Comparison of ENCODE assay signal across 25 cellular contexts in genomic region chr1:69129538-69129937, GRCh38.
DNase-seq lines count a peak whose midpoint lies in the region; ATAC-seq, FAIRE-seq and TF ChIP-seq lines count a peak whose summit lies in the region.
"Had no signal": no experiment of that assay in that cellular context is flagged by ENCODE, and none has a peak within 500 bp of the region (broad histone marks: within the 10 kb centered on the region; RNA-seq: fewer than 3 reads in every experiment).

No MANE protein-coding gene starts in this region.

- DNase-seq in NCI-H2171 treated with DMSO at 0.1 percent for 48 hours (lab: John Stamatoyannopoulos, UW) (peak; percentile 33), NCI-H2171 (lab: John Stamatoyannopoulos, UW) (no peak), NCI-H82 treated with DMSO at 0.1 percent for 48 hours (lab: John Stamatoyannopoulos, UW; ENCODE audit: unreplicated experiment) (peak; percentile 98), left kidney (ENCODE audit: low read depth, low spot score) (peak; percentile 31), kidney (no peak), inferior parietal cortex (ENCODE audit: extremely low spot score) (no peak), germinal center (ENCODE audit: low spot score) (no peak)
- DNase-seq: ACHN; CD4-positive, alpha-beta T cell; COR-L47; DMS79 treated with DMSO at 0.1 percent for 48 hours; HCEC 1CT; KBM-7; MM.1S; NCI-H1048; NCI-H1417 treated with DMSO at 0.1 percent for 48 hours; NCI-H187; NCI-H345; NK-92 treated with Interleukin-12 subunit alpha and Interleukin-12 subunit beta, amount 100 ng/mL, for 24 hours; SIG-M5 had no signal

- ATAC-seq in GM18520 (IDR thresholded peaks at IDR 0.05; ENCODE audit: unreplicated experiment): no peak
- ATAC-seq: SK-N-SH treated with all-trans-retinoic acid at 6 μM for 48 hours had no signal

- H3K36me3 ChIP-seq in kidney (ENCODE audit: control insufficient read depth in 1 of 2, insufficient read depth in 2 of 2, low read length in 2 of 2): no peaks in the 10 kb centered on the region
- H3K36me3 ChIP-seq: BLaER1 had no signal

- H3K9me3 ChIP-seq in kidney (ENCODE audit: control insufficient read depth in 1 of 2, low read length in 2 of 2): no peaks in the 10 kb centered on the region
- H3K9me3 ChIP-seq: BLaER1 had no signal

- TF ChIP-seq CTCF in kidney (IDR thresholded peaks at IDR 0.05; ENCODE audit: borderline replicate concordance, extremely low read depth, insufficient read depth): no peak

- H3K4me1 ChIP-seq in kidney (ENCODE audit: control insufficient read depth in 1 of 2, insufficient read depth in 1 of 2, low read depth in 1 of 2, low read length in 2 of 2): peaks cover 0 to 2% of the 10 kb centered on the region in 2 donors
- H3K4me1 ChIP-seq: BLaER1 had no signal

- intact Hi-C loops in kidney (cut with DNase I): no loop called here

- FAIRE-seq in kidney (lab: Jason Lieb, UNC): no peak

- no peak overlapping the region for H3K9ac ChIP-seq in kidney (ENCODE audit: low read length in 2 of 2)
- H3K9ac ChIP-seq: BLaER1 had no signal

- no peak overlapping the region for H3K27ac ChIP-seq in kidney (ENCODE audit: low read depth in 2 of 2, low read length in 2 of 2)
- H3K27ac ChIP-seq: 22Rv1, BLaER1, RWPE1 had no signal

- no peak overlapping the region for H3K4me3 ChIP-seq in kidney (ENCODE audit: low read length in 2 of 2)
- H3K4me3 ChIP-seq: BLaER1 had no signal

Comparison
In these comparisons a context has a peak if more than half of its experiments do, and no peak if none do; other contexts are left out.
1. DNase-seq: peak in NCI-H2171 treated with DMSO at 0.1 percent for 48 hours (single experiment), NCI-H82 treated with DMSO at 0.1 percent for 48 hours (single experiment) and left kidney (single experiment); none in NCI-H2171 (single experiment), kidney (single experiment), inferior parietal cortex (single experiment) and germinal center (single experiment).